In genomic region chr6:26170951-26171841, GRCh38 we compare ENCODE assay signal across 8 cellular contexts.
DNase-seq lines count a peak whose midpoint lies in the region; ATAC-seq and TF ChIP-seq lines count a peak whose summit lies in the region.

No MANE protein-coding gene starts in this region.

- peaks cover 5% of the 10 kb centered on the region for H3K4me1 ChIP-seq in thymus (ENCODE audit: control insufficient read depth, insufficient read depth, low read length)

- DNase-seq in AG04449 (ENCODE audit: low read depth, low spot score) (no peak), MV-4-11 (lab: John Stamatoyannopoulos, UW) (no peak), globus pallidus (ENCODE audit: low spot score) (no peak)
- DNase-seq in activated CD4-positive, alpha-beta memory T cell treated with anti-CD3 and anti-CD28 coated beads, Interleukin-2, amount 10 ng/mL, durations not matched to agents 7 days and 5 days: no peak
- no peak for DNase-seq in stimulated activated CD8-positive, alpha-beta memory T cell treated with anti-CD3 and anti-CD28 coated beads, Interleukin-4, amount 100 ng/mL, for 48 hours

- H3K27me3 ChIP-seq in thymus (ENCODE audit: control insufficient read depth, insufficient read depth): no peaks in the 10 kb centered on the region

- peak overlapping the region; percentile 77 for H3K4me3 Mint-ChIP-seq in activated CD4-positive, alpha-beta memory T cell treated with anti-CD3 and anti-CD28 coated beads, Interleukin-2, amount 10 ng/mL, durations not matched to agents 7 days and 5 days

- peaks cover 11% of the 10 kb centered on the region for H3K36me3 ChIP-seq in thymus (ENCODE audit: control insufficient read depth, insufficient read depth)

- H3K4me3 ChIP-seq in AG04449 (ENCODE audit: low read depth, low read length) (peak overlapping the region; percentile 57), iPS-18c (ENCODE audit: insufficient read depth, low read depth, low read length) (peak overlapping the region; percentile 52; the same call in 1 of the 2 replicates), thymus (ENCODE audit: low read length) (peak overlapping the region; percentile 83)

- no peaks in the 10 kb centered on the region for H3K27me3 Mint-ChIP-seq in activated CD4-positive, alpha-beta memory T cell treated with anti-CD3 and anti-CD28 coated beads, Interleukin-2, amount 10 ng/mL, durations not matched to agents 7 days and 5 days

- peak; percentile 1 for ATAC-seq in GM21576 (IDR thresholded peaks at IDR 0.05; ENCODE audit: unreplicated experiment)

- CTCF ChIA-PET in AG04449 (lab: Yijun Ruan, JAX): interaction anchor here (0.9 to 1.2 kb wide), 2 partner anchors 12 to 145 kb away, joined by 3 to 5 read pairs; a partner anchor contains a TSS
- CTCF ChIA-PET in activated CD4-positive, alpha-beta memory T cell treated with anti-CD3 and anti-CD28 coated beads, Interleukin-2, amount 10 ng/mL, durations not matched to agents 7 days and 5 days (lab: Charles Lee): interaction anchor here (0.7 to 5.3 kb wide), 7 partner anchors 11 to 48 kb away, joined by 3 to 28 read pairs (median 4); a partner anchor contains a TSS

- H3K27ac Mint-ChIP-seq in activated CD4-positive, alpha-beta memory T cell treated with anti-CD3 and anti-CD28 coated beads, Interleukin-2, amount 10 ng/mL, durations not matched to agents 7 days and 5 days: peak overlapping the region; percentile 95

- H3K27ac ChIP-seq in thymus (ENCODE audit: low read depth): peak overlapping the region; percentile 99

- no peak for TF ChIP-seq CTCF in AG04449 (IDR thresholded peaks at IDR 0.05; ENCODE audit: insufficient read depth, low read length, missing control alignments)

- 22% methylated on average over 10 of the region's 10 CpGs for WGBS in thymus

- peaks cover 60% of the 10 kb centered on the region for H3K4me1 Mint-ChIP-seq in activated CD4-positive, alpha-beta memory T cell treated with anti-CD3 and anti-CD28 coated beads, Interleukin-2, amount 10 ng/mL, durations not matched to agents 7 days and 5 days

- H3K36me3 Mint-ChIP-seq in activated CD4-positive, alpha-beta memory T cell treated with anti-CD3 and anti-CD28 coated beads, Interleukin-2, amount 10 ng/mL, durations not matched to agents 7 days and 5 days (ENCODE audit: low read depth): peaks cover 13% of the 10 kb centered on the region

- POLR2A ChIA-PET in AG04449 (lab: Yijun Ruan, JAX): interaction anchor here (2.3 to 4.0 kb wide), 2 partner anchors 13 to 28 kb away, joined by 11 to 32 read pairs; a partner anchor contains a TSS
- POLR2A ChIA-PET in activated CD4-positive, alpha-beta memory T cell treated with anti-CD3 and anti-CD28 coated beads, Interleukin-2, amount 10 ng/mL, durations not matched to agents 7 days and 5 days (lab: Charles Lee): interaction anchor here (0.7 to 8.5 kb wide), 18 partner anchors 12 to 1701 kb away, joined by 3 to 617 read pairs (median 8); a partner anchor contains a TSS

- H3K9me3 ChIP-seq in iPS-18c (ENCODE audit: control insufficient read depth, insufficient read depth, low read length) (no peaks in the 10 kb centered on the region), thymus (ENCODE audit: control insufficient read depth) (no peaks in the 10 kb centered on the region)

- H3K9me3 Mint-ChIP-seq in activated CD4-positive, alpha-beta memory T cell treated with anti-CD3 and anti-CD28 coated beads, Interleukin-2, amount 10 ng/mL, durations not matched to agents 7 days and 5 days: no peaks in the 10 kb centered on the region
